12 cellular contexts compared by ENCODE assay signal in genomic region chr7:92751902-92752901, GRCh38.
DNase-seq lines count a peak whose midpoint lies in the region; ATAC-seq and TF ChIP-seq lines count a peak whose summit lies in the region.
"Had no signal": no experiment of that assay in that cellular context is flagged by ENCODE, and none has a peak within 500 bp of the region (broad histone marks: within the 10 kb centered on the region; RNA-seq: fewer than 3 reads in every experiment).

No MANE protein-coding gene starts in this region.

- peaks cover 14 to 69% (median 28%) of the 10 kb centered on the region in 7 donors for H3K4me1 Mint-ChIP-seq in naive thymus-derived CD4-positive, alpha-beta T cell
- peaks cover 39% of the 10 kb centered on the region for H3K4me1 Mint-ChIP-seq in glutamatergic neuron (ENCODE audit: low read depth, unreplicated experiment)

- POLR2A ChIA-PET in naive thymus-derived CD4-positive, alpha-beta T cell (lab: Charles Lee) = no interaction called here

- no peaks in the 10 kb centered on the region for H3K36me3 ChIP-seq in left lung
- H3K36me3 ChIP-seq in naive thymus-derived CD4-positive, alpha-beta T cell (ENCODE audit: control insufficient read depth in 2 of 3, insufficient read depth in 3 of 3, low read length in 3 of 3) = no peaks in the 10 kb centered on the region

- peaks cover 0 to 17% of the 10 kb centered on the region in 2 donors for H3K4me1 ChIP-seq in left lung
- H3K4me1 ChIP-seq in naive thymus-derived CD4-positive, alpha-beta T cell (ENCODE audit: control insufficient read depth in 2 of 2, insufficient read depth in 2 of 2, low read length in 2 of 2) = no peaks in the 10 kb centered on the region

- DNase-seq in AG09309 (ENCODE audit: low read depth) (peak; percentile 76), HT-29 (ENCODE audit: low spot score) (peak; percentile 49), amniotic epithelial cell (ENCODE audit: low read depth) (peak; percentile 93), left lung (no peak), NCI-H146 treated with DMSO at 0.1 percent for 48 hours (lab: John Stamatoyannopoulos, UW; ENCODE audit: unreplicated experiment) (no peak), glutamatergic neuron (no peak)
- DNase-seq in naive thymus-derived CD4-positive, alpha-beta T cell = no peak
- DNase-seq: immature natural killer cell, NCI-H1092, T-cell had no signal

- peak overlapping the region in 1 of 9 donors; percentile 19 for H3K27ac Mint-ChIP-seq in naive thymus-derived CD4-positive, alpha-beta T cell
- no peak overlapping the region for H3K27ac Mint-ChIP-seq in glutamatergic neuron (ENCODE audit: unreplicated experiment)
- H3K27ac Mint-ChIP-seq: GM23338, immature natural killer cell, T-cell had no signal

- intact Hi-C loops in left lung (cut with DNase I) = no loop called here
- intact Hi-C loops in naive thymus-derived CD4-positive, alpha-beta T cell (cut with micrococcal nuclease) = no loop called here

- CTCF ChIA-PET in naive thymus-derived CD4-positive, alpha-beta T cell (lab: Charles Lee) = no interaction called here

- no peak overlapping the region for H3K4me3 Mint-ChIP-seq in naive thymus-derived CD4-positive, alpha-beta T cell
- H3K4me3 Mint-ChIP-seq in glutamatergic neuron (ENCODE audit: unreplicated experiment) = no peak overlapping the region
- H3K4me3 Mint-ChIP-seq: GM23338, immature natural killer cell, T-cell had no signal

- no peaks in the 10 kb centered on the region for H3K27me3 ChIP-seq in left lung
- no peaks in the 10 kb centered on the region for H3K27me3 ChIP-seq in naive thymus-derived CD4-positive, alpha-beta T cell (ENCODE audit: control insufficient read depth in 2 of 2, insufficient read depth in 2 of 2, low read length in 2 of 2)

- ATAC-seq in left lung (peak; percentile 45), HG03565 (IDR thresholded peaks at IDR 0.05; ENCODE audit: unreplicated experiment) (no peak)
- no peak for ATAC-seq in naive thymus-derived CD4-positive, alpha-beta T cell
- ATAC-seq: GM23338, T-cell had no signal

- TF ChIP-seq CTCF in AG09309 (IDR thresholded peaks at IDR 0.05; ENCODE audit: control insufficient read depth, insufficient read depth, low read depth, low read length, missing control alignments) = no peak
- TF ChIP-seq CTCF in left lung (IDR thresholded peaks at IDR 0.05) = no peak
- TF ChIP-seq CTCF in glutamatergic neuron (IDR thresholded peaks at IDR 0.05; ENCODE audit: partially characterized antibody, unreplicated experiment) = no peak

- H3K27me3 Mint-ChIP-seq in naive thymus-derived CD4-positive, alpha-beta T cell = no peaks in the 10 kb centered on the region
- no peaks in the 10 kb centered on the region for H3K27me3 Mint-ChIP-seq in glutamatergic neuron (ENCODE audit: unreplicated experiment)
- H3K27me3 Mint-ChIP-seq: T-cell had no signal

- H3K36me3 Mint-ChIP-seq in naive thymus-derived CD4-positive, alpha-beta T cell = peaks cover 10 to 50% (median 12%) of the 10 kb centered on the region in 5 donors
- no peaks in the 10 kb centered on the region for H3K36me3 Mint-ChIP-seq in glutamatergic neuron (ENCODE audit: unreplicated experiment)

- H3K4me3 ChIP-seq in AG09309 (ENCODE audit: control insufficient read depth, low read depth, low read length) = no peak overlapping the region
- no peak overlapping the region for H3K4me3 ChIP-seq in left lung
- no peak overlapping the region for H3K4me3 ChIP-seq in naive thymus-derived CD4-positive, alpha-beta T cell (ENCODE audit: low read length)
- H3K4me3 ChIP-seq: GM23338 had no signal

- peaks cover 0 to 1% (median 0%) of the 10 kb centered on the region in 11 donors for H3K9me3 Mint-ChIP-seq in naive thymus-derived CD4-positive, alpha-beta T cell
- H3K9me3 Mint-ChIP-seq in glutamatergic neuron (ENCODE audit: unreplicated experiment) = peaks cover 10% of the 10 kb centered on the region
- H3K9me3 Mint-ChIP-seq: GM23338, immature natural killer cell, T-cell had no signal

- peak overlapping the region in 1 of 2 donors; percentile 30 for H3K27ac ChIP-seq in left lung
- no peak overlapping the region for H3K27ac ChIP-seq in naive thymus-derived CD4-positive, alpha-beta T cell (ENCODE audit: low read depth, low read length)

- H3K9me3 ChIP-seq in left lung = no peaks in the 10 kb centered on the region
- no peaks in the 10 kb centered on the region for H3K9me3 ChIP-seq in naive thymus-derived CD4-positive, alpha-beta T cell (ENCODE audit: control insufficient read depth in 2 of 3, low read length in 3 of 3)

Comparison
In these comparisons a context has a peak if more than half of its experiments do, and no peak if none do; other contexts are left out.
1. DNase-seq: peak in AG09309 (single experiment), HT-29 (single experiment) and amniotic epithelial cell (single experiment); none in left lung (0 of 2), NCI-H146 treated with DMSO at 0.1 percent for 48 hours (single experiment), naive thymus-derived CD4-positive, alpha-beta T cell (0 of 9) and glutamatergic neuron (single experiment).